Comparison of ENCODE assay signal across 14 cellular contexts in genomic region chr9:899440-900184, GRCh38.
DNase-seq lines count a peak whose midpoint lies in the region; ATAC-seq and TF ChIP-seq lines count a peak whose summit lies in the region.
"Had no signal": no experiment of that assay in that cellular context is flagged by ENCODE, and none has a peak within 500 bp of the region (broad histone marks: within the 10 kb centered on the region; RNA-seq: fewer than 3 reads in every experiment).

No MANE protein-coding gene starts in this region.

- H3F3A ChIP-seq in DOHH2 (ENCODE audit: control insufficient read depth, insufficient read depth): no peaks in the 10 kb centered on the region; the same call in 1 of the 2 replicates

- H3K9me3 ChIP-seq in DOHH2 (ENCODE audit: control insufficient read depth, insufficient read depth, low read length): no peaks in the 10 kb centered on the region
- H3K9me3 ChIP-seq in OCI-LY3 (ENCODE audit: insufficient read depth, low read length): no peaks in the 10 kb centered on the region

- H4K20me1 ChIP-seq in DOHH2 (ENCODE audit: control insufficient read depth, insufficient read depth, low read depth, low read length) (no peaks in the 10 kb centered on the region), OCI-LY3 (ENCODE audit: insufficient read depth, low read length) (no peaks in the 10 kb centered on the region)

- DNase-seq in medulla oblongata (ENCODE audit: extremely low spot score): peak; percentile 59
- no peak for DNase-seq in stimulated activated effector memory CD8-positive, alpha-beta T cell treated with anti-CD3 and anti-CD28 coated beads, Interleukin-12 subunit alpha, Interleukin-12 subunit beta, amount 100 ng/mL, for 72 hours (ENCODE audit: low spot score in 2 of 2)
- DNase-seq in effector CD4-positive, alpha-beta T cell: no peak
- DNase-seq: activated CD8-positive, alpha-beta memory T cell treated with anti-CD3 and anti-CD28 coated beads, Interleukin-2, amount 50 U/mL, for 48 hours; CD4-positive, CD25-positive, alpha-beta regulatory T cell; central memory CD4-positive, alpha-beta T cell; foreskin melanocyte; NCI-H1436 treated with DMSO at 0.1 percent for 48 hours; T-cell had no signal

- H2AFZ ChIP-seq in OCI-LY3 (ENCODE audit: low read depth, low read length): no peak overlapping the region

- H3K4me3 ChIP-seq in DOHH2 (ENCODE audit: low read length) (peak overlapping the region; percentile 5; the same call in 1 of the 2 replicates), OCI-LY3 (ENCODE audit: low read length) (no peak overlapping the region)

- H3K9ac ChIP-seq in OCI-LY3 (ENCODE audit: low read length): no peak overlapping the region

- no peaks in the 10 kb centered on the region for H3K4me1 Mint-ChIP-seq in stimulated activated effector memory CD8-positive, alpha-beta T cell treated with anti-CD3 and anti-CD28 coated beads, Interleukin-12 subunit alpha, Interleukin-12 subunit beta, amount 100 ng/mL, for 72 hours

- H3K27ac ChIP-seq in DOHH2 (ENCODE audit: low read depth, low read length) (no peak overlapping the region), OCI-LY3 (ENCODE audit: low read length) (no peak overlapping the region)

- ATAC-seq in HG03175 (IDR thresholded peaks at IDR 0.05; ENCODE audit: unreplicated experiment) (peak; percentile 50), HG02973 (IDR thresholded peaks at IDR 0.05; ENCODE audit: unreplicated experiment) (no peak), GM18498 (IDR thresholded peaks at IDR 0.05; ENCODE audit: unreplicated experiment) (no peak)
- ATAC-seq in stimulated activated effector memory CD8-positive, alpha-beta T cell treated with anti-CD3 and anti-CD28 coated beads, Interleukin-12 subunit alpha, Interleukin-12 subunit beta, amount 100 ng/mL, for 72 hours: no peak
- ATAC-seq: T-cell had no signal

- H3K9me2 ChIP-seq in DOHH2 (replicated peaks; ENCODE audit: control insufficient read depth, low read length): no peaks in the 10 kb centered on the region

- no peaks in the 10 kb centered on the region for H3K36me3 Mint-ChIP-seq in stimulated activated effector memory CD8-positive, alpha-beta T cell treated with anti-CD3 and anti-CD28 coated beads, Interleukin-12 subunit alpha, Interleukin-12 subunit beta, amount 100 ng/mL, for 72 hours
- H3K36me3 Mint-ChIP-seq: CD4-positive, CD25-positive, alpha-beta regulatory T cell; T-cell had no signal

- H3K4me3 Mint-ChIP-seq in stimulated activated effector memory CD8-positive, alpha-beta T cell treated with anti-CD3 and anti-CD28 coated beads, Interleukin-12 subunit alpha, Interleukin-12 subunit beta, amount 100 ng/mL, for 72 hours: no peak overlapping the region
- H3K4me3 Mint-ChIP-seq: CD4-positive, CD25-positive, alpha-beta regulatory T cell; T-cell had no signal

- H3K4me2 ChIP-seq in DOHH2 (ENCODE audit: low read length) (peak overlapping the region; percentile 44), OCI-LY3 (ENCODE audit: low read length) (peak overlapping the region; percentile 37)

- H3K27me3 ChIP-seq in DOHH2 (ENCODE audit: control insufficient read depth, low read length) (peaks cover 18% of the 10 kb centered on the region), OCI-LY3 (ENCODE audit: low read depth, low read length) (peaks cover 23% of the 10 kb centered on the region)

- peaks cover 13% of the 10 kb centered on the region for H3K4me1 ChIP-seq in DOHH2 (ENCODE audit: control insufficient read depth, low read length)
- peaks cover 22% of the 10 kb centered on the region for H3K4me1 ChIP-seq in OCI-LY3 (ENCODE audit: low read length)

- H3K36me3 ChIP-seq in DOHH2 (ENCODE audit: control insufficient read depth, low read length) (no peaks in the 10 kb centered on the region), OCI-LY3 (replicated peaks; ENCODE audit: low read depth, low read length) (no peaks in the 10 kb centered on the region)

- no peaks in the 10 kb centered on the region for H3K79me2 ChIP-seq in DOHH2 (ENCODE audit: control insufficient read depth, low read length)
- no peaks in the 10 kb centered on the region for H3K79me2 ChIP-seq in OCI-LY3 (ENCODE audit: low read length)

- no peak for TF ChIP-seq CTCF in DOHH2 (IDR thresholded peaks at IDR 0.05; ENCODE audit: low read depth, low read length, poor library complexity, severe bottlenecking)
- TF ChIP-seq CTCF in OCI-LY3 (IDR thresholded peaks at IDR 0.05; ENCODE audit: low read depth, low read length): no peak

- H3K9me3 Mint-ChIP-seq in stimulated activated effector memory CD8-positive, alpha-beta T cell treated with anti-CD3 and anti-CD28 coated beads, Interleukin-12 subunit alpha, Interleukin-12 subunit beta, amount 100 ng/mL, for 72 hours: no peaks in the 10 kb centered on the region
- H3K9me3 Mint-ChIP-seq: T-cell had no signal

- no peak overlapping the region for H3K27ac Mint-ChIP-seq in stimulated activated effector memory CD8-positive, alpha-beta T cell treated with anti-CD3 and anti-CD28 coated beads, Interleukin-12 subunit alpha, Interleukin-12 subunit beta, amount 100 ng/mL, for 72 hours
- H3K27ac Mint-ChIP-seq: CD4-positive, CD25-positive, alpha-beta regulatory T cell; T-cell had no signal
